ENCODE assay signal across 27 cellular contexts in genomic region chr4:139092271-139092670, GRCh38.
"Had no signal": no experiment of that assay in that cellular context is flagged by ENCODE, and none has a peak within 500 bp of the region (broad histone marks: within the 10 kb centered on the region; RNA-seq: fewer than 3 reads in every experiment).

No MANE protein-coding gene starts in this region.

- H3K4me1 Mint-ChIP-seq: stimulated activated effector memory CD8-positive, alpha-beta T cell treated with anti-CD3 and anti-CD28 coated beads, Interleukin-12 subunit alpha, Interleukin-12 subunit beta, amount 100 ng/mL, for 72 hours; stimulated activated memory B cell treated with anti-CD40 and anti-IgM and Interleukin-4, amounts not matched to agents 10 μg/mL and 1 μg/mL and 100 μg/mL, for 72 hours; stimulated activated naive B cell treated with anti-CD40 and anti-IgM and Interleukin-4, amounts not matched to agents 10 μg/mL and 1 μg/mL and 100 μg/mL, for 72 hours; stimulated activated naive CD8-positive, alpha-beta T cell treated with anti-CD3 and anti-CD28 coated beads, Interleukin-15, amount 100 ng/mL, for 72 hours had no signal

- H3K27ac Mint-ChIP-seq: stimulated activated effector memory CD8-positive, alpha-beta T cell treated with anti-CD3 and anti-CD28 coated beads, Interleukin-12 subunit alpha, Interleukin-12 subunit beta, amount 100 ng/mL, for 72 hours; stimulated activated memory B cell treated with anti-CD40 and anti-IgM and Interleukin-4, amounts not matched to agents 10 μg/mL and 1 μg/mL and 100 μg/mL, for 72 hours; stimulated activated naive B cell treated with anti-CD40 and anti-IgM and Interleukin-4, amounts not matched to agents 10 μg/mL and 1 μg/mL and 100 μg/mL, for 72 hours; stimulated activated naive CD8-positive, alpha-beta T cell treated with anti-CD3 and anti-CD28 coated beads, Interleukin-15, amount 100 ng/mL, for 72 hours; stimulated activated naive CD8-positive, alpha-beta T cell treated with anti-CD3 and anti-CD28 coated beads, Interleukin-15, Interleukin-2, amounts not matched to agents 100 ng/mL and 50 ng/mL, for 24 hours; type B pancreatic cell had no signal

- H3K9me3 ChIP-seq: stomach, suprapubic skin, testis, thoracic aorta, thyroid gland, tibial artery, tibial nerve, transverse colon, upper lobe of left lung, upper lobe of right lung, uterus, vagina had no signal

- H3K4me3 Mint-ChIP-seq: stimulated activated effector memory CD8-positive, alpha-beta T cell treated with anti-CD3 and anti-CD28 coated beads, Interleukin-12 subunit alpha, Interleukin-12 subunit beta, amount 100 ng/mL, for 72 hours; stimulated activated memory B cell treated with anti-CD40 and anti-IgM and Interleukin-4, amounts not matched to agents 10 μg/mL and 1 μg/mL and 100 μg/mL, for 72 hours; stimulated activated naive B cell treated with anti-CD40 and anti-IgM and Interleukin-4, amounts not matched to agents 10 μg/mL and 1 μg/mL and 100 μg/mL, for 72 hours; stimulated activated naive CD8-positive, alpha-beta T cell treated with anti-CD3 and anti-CD28 coated beads, Interleukin-15, amount 100 ng/mL, for 72 hours; stimulated activated naive CD8-positive, alpha-beta T cell treated with anti-CD3 and anti-CD28 coated beads, Interleukin-15, Interleukin-2, amounts not matched to agents 100 ng/mL and 50 ng/mL, for 24 hours; type B pancreatic cell had no signal

- H3K9me3 Mint-ChIP-seq: stimulated activated effector memory CD8-positive, alpha-beta T cell treated with anti-CD3 and anti-CD28 coated beads, Interleukin-12 subunit alpha, Interleukin-12 subunit beta, amount 100 ng/mL, for 72 hours; stimulated activated memory B cell treated with anti-CD40 and anti-IgM and Interleukin-4, amounts not matched to agents 10 μg/mL and 1 μg/mL and 100 μg/mL, for 72 hours; stimulated activated naive B cell treated with anti-CD40 and anti-IgM and Interleukin-4, amounts not matched to agents 10 μg/mL and 1 μg/mL and 100 μg/mL, for 72 hours; stimulated activated naive CD8-positive, alpha-beta T cell treated with anti-CD3 and anti-CD28 coated beads, Interleukin-15, amount 100 ng/mL, for 72 hours; stimulated activated naive CD8-positive, alpha-beta T cell treated with anti-CD3 and anti-CD28 coated beads, Interleukin-15, Interleukin-2, amounts not matched to agents 100 ng/mL and 50 ng/mL, for 24 hours; type B pancreatic cell had no signal

- H3K27me3 ChIP-seq: stomach, suprapubic skin, testis, thyroid gland, tibial artery, tibial nerve, transverse colon, upper lobe of left lung, upper lobe of right lung, uterus, vagina had no signal

- H3K27ac ChIP-seq: stomach, suprapubic skin, testis, thoracic aorta, thyroid gland, tibial artery, tibial nerve, transverse colon, upper lobe of left lung, upper lobe of right lung, uterus, vagina had no signal

- H3K36me3 ChIP-seq: thoracic aorta, thyroid gland, tibial nerve, transverse colon, upper lobe of right lung, uterus had no signal

- H3K36me3 Mint-ChIP-seq: stimulated activated effector memory CD8-positive, alpha-beta T cell treated with anti-CD3 and anti-CD28 coated beads, Interleukin-12 subunit alpha, Interleukin-12 subunit beta, amount 100 ng/mL, for 72 hours; stimulated activated memory B cell treated with anti-CD40 and anti-IgM and Interleukin-4, amounts not matched to agents 10 μg/mL and 1 μg/mL and 100 μg/mL, for 72 hours; stimulated activated naive B cell treated with anti-CD40 and anti-IgM and Interleukin-4, amounts not matched to agents 10 μg/mL and 1 μg/mL and 100 μg/mL, for 72 hours; type B pancreatic cell had no signal

- H3K4me3 ChIP-seq: stomach, suprapubic skin, testis, thoracic aorta, thyroid gland, tibial artery, tibial nerve, transverse colon, upper lobe of left lung, upper lobe of right lung, uterus, vagina had no signal

- DNase-seq: stimulated activated CD4-positive, alpha-beta T cell treated with anti-CD3 and anti-CD28 coated beads, Interleukin-2, amount 100 ng/mL, for 48 hours; stimulated activated CD4-positive, alpha-beta T cell treated with anti-CD3 and anti-CD28 coated beads, Interleukin-4, amount 100 ng/mL, for 1 hour; stimulated activated CD4-positive, alpha-beta T cell treated with anti-CD3 and anti-CD28 coated beads, Interleukin-4, amount 100 ng/mL, for 24 hours; stimulated activated CD4-positive, alpha-beta T cell treated with anti-CD3 and anti-CD28 coated beads, Interleukin-4, amount 100 ng/mL, for 4 hours; stimulated activated CD8-positive, alpha-beta memory T cell treated with anti-CD3 and anti-CD28 coated beads, Interleukin-4, amount 100 ng/mL, for 48 hours; stimulated activated naive B cell treated with anti-CD40 and anti-IgM and Interleukin-4, amounts not matched to agents 10 μg/mL and 1 μg/mL and 100 μg/mL, for 72 hours; stimulated activated naive CD4-positive, alpha-beta T cell; stimulated activated naive CD4-positive, alpha-beta T cell treated with Interleukin-2 at 50 U/mL for 16 hours; stimulated activated naive CD8-positive, alpha-beta T cell treated with anti-CD3 and anti-CD28 coated beads, Interleukin-15, amount 100 ng/mL, for 72 hours; stimulated activated naive CD8-positive, alpha-beta T cell treated with anti-CD3 and anti-CD28 coated beads, Interleukin-15, Interleukin-2, amounts not matched to agents 100 U/mL and 50 U/mL, for 24 hours; stomach; substantia nigra; testis; thyroid gland; tibial artery; transverse colon; upper lobe of left lung; upper lobe of right lung; uterus had no signal

- H3K27me3 Mint-ChIP-seq: stimulated activated memory B cell treated with anti-CD40 and anti-IgM and Interleukin-4, amounts not matched to agents 10 μg/mL and 1 μg/mL and 100 μg/mL, for 72 hours; stimulated activated naive B cell treated with anti-CD40 and anti-IgM and Interleukin-4, amounts not matched to agents 10 μg/mL and 1 μg/mL and 100 μg/mL, for 72 hours; stimulated activated naive CD8-positive, alpha-beta T cell treated with anti-CD3 and anti-CD28 coated beads, Interleukin-15, amount 100 ng/mL, for 72 hours; stimulated activated naive CD8-positive, alpha-beta T cell treated with anti-CD3 and anti-CD28 coated beads, Interleukin-15, Interleukin-2, amounts not matched to agents 100 ng/mL and 50 ng/mL, for 24 hours; type B pancreatic cell had no signal

- ATAC-seq: stimulated activated effector memory CD8-positive, alpha-beta T cell treated with anti-CD3 and anti-CD28 coated beads, Interleukin-12 subunit alpha, Interleukin-12 subunit beta, amount 100 ng/mL, for 72 hours; stimulated activated memory B cell treated with anti-CD40 and anti-IgM and Interleukin-4, amounts not matched to agents 10 μg/mL and 1 μg/mL and 100 μg/mL, for 72 hours; stimulated activated naive B cell treated with anti-CD40 and anti-IgM and Interleukin-4, amounts not matched to agents 10 μg/mL and 1 μg/mL and 100 μg/mL, for 72 hours; stimulated activated naive CD8-positive, alpha-beta T cell treated with anti-CD3 and anti-CD28 coated beads, Interleukin-15, amount 100 ng/mL, for 72 hours; stimulated activated naive CD8-positive, alpha-beta T cell treated with anti-CD3 and anti-CD28 coated beads, Interleukin-15, Interleukin-2, amounts not matched to agents 100 U/mL and 50 U/mL, for 24 hours; upper lobe of right lung had no signal

- H3K4me1 ChIP-seq: stomach, suprapubic skin, testis, thyroid gland, tibial artery, tibial nerve, transverse colon, upper lobe of left lung, upper lobe of right lung, uterus, vagina had no signal
